19 cellular contexts compared by ENCODE assay signal in the genomic region with DNA sequence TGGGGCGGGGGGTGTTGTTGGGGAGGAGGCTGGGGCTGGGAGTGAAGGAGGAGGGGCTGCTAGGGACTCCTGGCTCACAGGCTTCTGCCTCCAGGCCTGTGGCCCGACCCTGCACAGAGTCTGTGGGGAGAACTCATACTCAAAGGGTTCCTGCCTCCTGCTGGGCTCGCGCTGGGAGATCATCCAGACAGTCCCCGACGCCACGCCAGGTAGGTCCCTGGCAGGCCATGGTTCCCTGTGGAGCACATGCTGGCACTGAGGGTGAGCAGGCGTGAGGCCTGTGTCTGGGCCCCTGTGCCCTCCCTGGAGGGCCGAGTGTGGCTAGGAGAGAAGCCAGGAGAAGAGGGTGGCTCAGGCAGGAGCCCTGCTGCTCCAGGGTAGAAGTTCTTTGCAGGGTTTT. TPM values are rescaled to one million over a fixed set of nuclear protein-coding genes. Genes with fewer than 3 reads are reported as not detected.
DNase-seq lines count a peak whose midpoint lies in the region; ATAC-seq, FAIRE-seq and TF ChIP-seq lines count a peak whose summit lies in the region.
"Had no signal": no experiment of that assay in that cellular context is flagged by ENCODE, and none has a peak within 500 bp of the region (broad histone marks: within the 10 kb centered on the region; RNA-seq: fewer than 3 reads in every experiment).

No MANE protein-coding gene starts in this region.

- H2BK12ac ChIP-seq in neuronal stem cell (ENCODE audit: low read length): no peak overlapping the region

- peaks cover 74% of the 10 kb centered on the region for H3K4me1 ChIP-seq in BLaER1
- H3K4me1 ChIP-seq in HEK293 (ENCODE audit: control insufficient read depth, insufficient read depth, low read length): no peaks in the 10 kb centered on the region
- H3K4me1 ChIP-seq in kidney (ENCODE audit: control insufficient read depth in 1 of 2, insufficient read depth in 1 of 2, low read depth in 1 of 2, low read length in 2 of 2): no peaks in the 10 kb centered on the region
- H3K4me1 ChIP-seq in neuronal stem cell (ENCODE audit: control insufficient read depth in 2 of 2, insufficient read depth in 1 of 2, low read depth in 1 of 2, low read length in 2 of 2): no peaks in the 10 kb centered on the region
- H3K4me1 ChIP-seq: BE2C had no signal

- H3K9ac ChIP-seq in BLaER1: no peak overlapping the region
- no peak overlapping the region for H3K9ac ChIP-seq in kidney (ENCODE audit: low read length in 2 of 2)
- H3K9ac ChIP-seq in neuronal stem cell (ENCODE audit: low read depth, low read length, poor library complexity): no peak overlapping the region

- peak overlapping the region; percentile 63 for H3K14ac ChIP-seq in neuronal stem cell (ENCODE audit: low read length)

- H4K20me1 ChIP-seq in BLaER1: no peaks in the 10 kb centered on the region

- no peaks in the 10 kb centered on the region for H3K36me3 ChIP-seq in BLaER1
- H3K36me3 ChIP-seq in HEK293 (ENCODE audit: control insufficient read depth in 2 of 2, insufficient read depth in 1 of 2, low read length in 2 of 2): peaks cover 0 to 36% of the 10 kb centered on the region in 2 experiments; a peak in 1 of 3 replicates
- H3K36me3 ChIP-seq in kidney (ENCODE audit: control insufficient read depth in 1 of 2, insufficient read depth in 2 of 2, low read length in 2 of 2): no peaks in the 10 kb centered on the region
- H3K36me3 ChIP-seq in neuronal stem cell (replicated peaks in 1 of 2; ENCODE audit: control insufficient read depth in 2 of 2, insufficient read depth in 2 of 2, low read length in 2 of 2): no peaks in the 10 kb centered on the region
- H3K36me3 ChIP-seq: BE2C had no signal

- intact Hi-C loops in kidney (cut with DNase I): no loop called here

- no peak overlapping the region for H3K4ac ChIP-seq in neuronal stem cell (ENCODE audit: low read length)

- WGBS in neuronal stem cell (ENCODE audit: extremely low coverage in 2 of 2, insufficient read length in 2 of 2, insufficient replicate concordance in 1 of 2), 2 donors: no CpG with 5 or more reads among the region's 9 CpGs

- H3K79me1 ChIP-seq in neuronal stem cell (ENCODE audit: low read depth, low read length): no peaks in the 10 kb centered on the region

- no peak overlapping the region for H3K23ac ChIP-seq in neuronal stem cell (ENCODE audit: low read depth, low read length, poor library complexity)

- H3K9me3 ChIP-seq in BLaER1: peaks cover 13% of the 10 kb centered on the region
- no peaks in the 10 kb centered on the region for H3K9me3 ChIP-seq in HEK293 (ENCODE audit: control insufficient read depth, insufficient read depth, low read depth, low read length)
- no peaks in the 10 kb centered on the region for H3K9me3 ChIP-seq in kidney (ENCODE audit: control insufficient read depth in 1 of 2, low read length in 2 of 2)
- H3K9me3 ChIP-seq in neuronal stem cell (replicated peaks in 1 of 2; ENCODE audit: control insufficient read depth in 2 of 2, insufficient read depth in 1 of 2, low read depth in 1 of 2, low read length in 2 of 2): peaks cover 0 to 6% of the 10 kb centered on the region in 2 donors
- H3K9me3 ChIP-seq: BE2C had no signal

- no peak for ATAC-seq in naive thymus-derived CD8-positive, alpha-beta T cell
- ATAC-seq in HG03460 (IDR thresholded peaks at IDR 0.05; ENCODE audit: unreplicated experiment): no peak
- ATAC-seq: CD8-positive, alpha-beta T cell had no signal

- POLR2A ChIA-PET in HEK293 (lab: Yijun Ruan, JAX): no interaction called here
- POLR2A ChIA-PET in naive thymus-derived CD8-positive, alpha-beta T cell (lab: Charles Lee): no interaction called here

- H3K4me1 Mint-ChIP-seq in naive thymus-derived CD8-positive, alpha-beta T cell: peaks cover 0 to 25% (median 15%) of the 10 kb centered on the region in 4 donors

- H2BK5ac ChIP-seq in neuronal stem cell (ENCODE audit: low read length): no peak overlapping the region

- H3K4me2 ChIP-seq in BLaER1 (0 out of 2 replicates have a peak overlapping the region, but pooled peaks have one; percentile 14), neuronal stem cell (ENCODE audit: insufficient read depth, low read length, poor library complexity, severe bottlenecking) (no peak overlapping the region)

- H2AK5ac ChIP-seq in neuronal stem cell (ENCODE audit: low read depth, low read length): no peak overlapping the region

- H3K18ac ChIP-seq in neuronal stem cell (ENCODE audit: low read length): peak overlapping the region; percentile 44

- CTCF ChIA-PET in HEK293 (lab: Yijun Ruan, JAX): no interaction called here

- H4K8ac ChIP-seq in neuronal stem cell (ENCODE audit: low read depth, low read length): no peak overlapping the region

- no peak overlapping the region for H2AFZ ChIP-seq in neuronal stem cell (ENCODE audit: low read length)

- H2BK15ac ChIP-seq in neuronal stem cell (ENCODE audit: low read length): no peak overlapping the region

- no peak for FAIRE-seq in kidney (lab: Jason Lieb, UNC)
- FAIRE-seq: A204.1, GM12892 had no signal

- H3K27me3 Mint-ChIP-seq in naive thymus-derived CD8-positive, alpha-beta T cell: peaks cover 0 to 3% (median 0%) of the 10 kb centered on the region in 5 donors

- DNase-seq in kidney (peak; percentile 59), neuronal stem cell (ENCODE audit: low spot score) (no peak)
- DNase-seq in naive thymus-derived CD8-positive, alpha-beta T cell: no peak
- DNase-seq in activated CD4-positive, alpha-beta T cell treated with anti-CD3 and anti-CD28 coated beads for 4 hours: no peak
- DNase-seq: BE2C; CD8-positive, alpha-beta T cell; COR-L47; DND-41; GDM1; HCEC 1CT had no signal

- peaks cover 0 to 10% (median 4%) of the 10 kb centered on the region in 3 donors for H3K36me3 Mint-ChIP-seq in naive thymus-derived CD8-positive, alpha-beta T cell
- H3K36me3 Mint-ChIP-seq: CD14-positive monocyte; CD8-positive, alpha-beta T cell had no signal

- H3K9me3 Mint-ChIP-seq in naive thymus-derived CD8-positive, alpha-beta T cell: peaks cover 0 to 14% (median 2%) of the 10 kb centered on the region in 9 donors

- H4K91ac ChIP-seq in neuronal stem cell (ENCODE audit: low read depth, low read length, poor library complexity): no peak overlapping the region

- H3K27me3 ChIP-seq in BLaER1 (no peaks in the 10 kb centered on the region), neuronal stem cell (ENCODE audit: control insufficient read depth in 3 of 3, insufficient read depth in 3 of 3, low read depth in 1 of 3, low read length in 3 of 3) (no peaks in the 10 kb centered on the region)
- H3K27me3 ChIP-seq: BE2C had no signal

- TF ChIP-seq CTCF in HEK293 (tag by site-specific recombination; IDR thresholded peaks at IDR 0.05) (no peak), kidney (IDR thresholded peaks at IDR 0.05; ENCODE audit: borderline replicate concordance, extremely low read depth, insufficient read depth) (no peak)

- H3K27ac Mint-ChIP-seq in naive thymus-derived CD8-positive, alpha-beta T cell: no peak overlapping the region
- H3K27ac Mint-ChIP-seq: CD8-positive, alpha-beta T cell had no signal

- H3K4me3 ChIP-seq in BLaER1 (no peak overlapping the region), HEK293 (ENCODE audit: low read depth, low read length) (no peak overlapping the region), kidney (ENCODE audit: low read length in 2 of 2) (no peak overlapping the region), neuronal stem cell (ENCODE audit: low read length in 2 of 2) (peak overlapping the region in 1 of 2 donors; percentile 59)

- H3K4me3 Mint-ChIP-seq in naive thymus-derived CD8-positive, alpha-beta T cell: no peak overlapping the region
- H3K4me3 Mint-ChIP-seq: CD14-positive monocyte; CD8-positive, alpha-beta T cell had no signal

- H3K27ac ChIP-seq in BLaER1: no peak overlapping the region
- H3K27ac ChIP-seq in HEK293 (ENCODE audit: extremely low read depth, low read depth, low read length): no peak overlapping the region
- H3K27ac ChIP-seq in kidney (ENCODE audit: low read depth in 2 of 2, low read length in 2 of 2): no peak overlapping the region
- no peak overlapping the region for H3K27ac ChIP-seq in neuronal stem cell (replicated peaks; ENCODE audit: low read length)

- no peak overlapping the region for H2BK120ac ChIP-seq in neuronal stem cell (ENCODE audit: low read depth, low read length)

TF ChIP-seq in HEK293, 187 proteins besides CTCF, POLR2A, EP300 and RAD21:
- TF ChIP-seq ZIC2 (tag by site-specific recombination; IDR thresholded peaks at IDR 0.05): peak; percentile 94
- no peak for TF ChIP-seq ZFHX2 (tag by site-specific recombination; conservative IDR thresholded peaks at IDR 0.05)

RNA-seq across cellular contexts. Expression of a gene that starts 4.6 kb away (rescaled TPM):
- 0.13 TPM for total RNA-seq in kidney
- not detected for polyA plus RNA-seq in kidney (ENCODE audit: insufficient read depth, low read depth, low replicate concordance)
- polyA plus RNA-seq in neuronal stem cell (2013, experiment 1 of 2): not detected
- polyA plus RNA-seq in neuronal stem cell (2013, experiment 2 of 2): not detected
- total RNA-seq in naive thymus-derived CD8-positive, alpha-beta T cell: not detected
- polyA plus RNA-seq in naive thymus-derived CD8-positive, alpha-beta T cell: under 1 TPM in 1 of 3 donors, not detected in 2; 0.52 TPM
- total RNA-seq: H4, HT-29 had no signal
- polyA plus RNA-seq: AG04450, CD14-positive monocyte had no signal

RNA-seq across cellular contexts. Expression of a gene that starts 30.5 kb away (rescaled TPM):
- total RNA-seq in kidney: not detected
- 5.5 TPM for polyA plus RNA-seq in kidney (ENCODE audit: insufficient read depth, low read depth, low replicate concordance)
- polyA plus RNA-seq in neuronal stem cell (2013, experiment 1 of 2): not detected
- polyA plus RNA-seq in neuronal stem cell (2013, experiment 2 of 2): 0.18 TPM
- total RNA-seq in naive thymus-derived CD8-positive, alpha-beta T cell: not detected
- not detected for polyA plus RNA-seq in naive thymus-derived CD8-positive, alpha-beta T cell
- total RNA-seq: CD8-positive, alpha-beta T cell; H4; HT-29 had no signal
- polyA plus RNA-seq: AG04450, CD14-positive monocyte had no signal

RNA-seq across cellular contexts. Expression of a gene that starts 42.7 kb away (rescaled TPM):
- total RNA-seq in kidney: 11.9 TPM
- polyA plus RNA-seq in kidney (ENCODE audit: insufficient read depth, low read depth, low replicate concordance): 0.37 TPM
- not detected for polyA plus RNA-seq in neuronal stem cell (2013, experiment 1 of 2)
- polyA plus RNA-seq in neuronal stem cell (2013, experiment 2 of 2): not detected
- total RNA-seq in naive thymus-derived CD8-positive, alpha-beta T cell: under 1 TPM; 0.80 to 0.88 TPM
- 1 to 10 TPM in 1 of 3 donors, under 1 TPM in 2; 0.03 to 1.1 (median 0.06) TPM for polyA plus RNA-seq in naive thymus-derived CD8-positive, alpha-beta T cell

RNA-seq across cellular contexts. Expression of a gene that starts 44.9 kb away (rescaled TPM):
- total RNA-seq in kidney: 1.4 TPM
- polyA plus RNA-seq in kidney (ENCODE audit: insufficient read depth, low read depth, low replicate concordance): 0.67 TPM
- polyA plus RNA-seq in neuronal stem cell (2013, experiment 1 of 2): 1.4 TPM
- polyA plus RNA-seq in neuronal stem cell (2013, experiment 2 of 2): 1.3 TPM
- total RNA-seq in naive thymus-derived CD8-positive, alpha-beta T cell: under 1 TPM; 0.38 to 0.49 TPM
- polyA plus RNA-seq in naive thymus-derived CD8-positive, alpha-beta T cell: under 1 TPM in 2 of 3 donors, not detected in 1; 0.03 to 0.21 TPM
- total RNA-seq: CD8-positive, alpha-beta T cell; HT-29 had no signal
- polyA plus RNA-seq: CD14-positive monocyte had no signal
